28 cellular contexts compared by ENCODE assay signal in genomic region chr15:71549100-71549499, GRCh38.
A peak's percentile ranks its signal among the peaks of the same experiment; 100 is the strongest.
DNase-seq lines count a peak whose midpoint lies in the region; ATAC-seq, FAIRE-seq and TF ChIP-seq lines count a peak whose summit lies in the region.
"Had no signal": no experiment of that assay in that cellular context is flagged by ENCODE, and none has a peak within 500 bp of the region (broad histone marks: within the 10 kb centered on the region; RNA-seq: fewer than 3 reads in every experiment).

No MANE protein-coding gene starts in this region.

- H3K36me3 Mint-ChIP-seq in glutamatergic neuron (ENCODE audit: unreplicated experiment) = no peaks in the 10 kb centered on the region
- H3K36me3 Mint-ChIP-seq: CD8-positive, alpha-beta memory T cell had no signal

- FAIRE-seq in pancreas (lab: Jason Lieb, UNC) = no peak

- intact Hi-C loops in pancreas (cut with DNase I) = no loop called here

- CTCF ChIA-PET in HEK293 (lab: Yijun Ruan, JAX) = interaction anchor here (0.6 to 0.8 kb wide), 2 partner anchors 16 to 26 kb away, joined by 3 to 5 read pairs; no protein-coding TSS in a partner anchor

- H3K27ac ChIP-seq in HEK293 (ENCODE audit: extremely low read depth, low read depth, low read length) (no peak overlapping the region), parathyroid adenoma (peak overlapping the region; percentile 19), pancreas (no peak overlapping the region)
- H3K27ac ChIP-seq: adrenal gland, brain microvascular endothelial cell, HL-60, thyroid gland had no signal

- H3K27me3 ChIP-seq in parathyroid adenoma (ENCODE audit: control insufficient read depth, insufficient read depth, low read length) = no peaks in the 10 kb centered on the region
- H3K27me3 ChIP-seq in pancreas = no peaks in the 10 kb centered on the region
- H3K27me3 ChIP-seq: adrenal gland, brain microvascular endothelial cell, thyroid gland had no signal

- H3K4me1 ChIP-seq in HEK293 (ENCODE audit: control insufficient read depth, insufficient read depth, low read length) (no peaks in the 10 kb centered on the region), parathyroid adenoma (peaks cover 6% of the 10 kb centered on the region), pancreas (no peaks in the 10 kb centered on the region)
- H3K4me1 ChIP-seq: thyroid gland had no signal

- H3K36me3 ChIP-seq in HEK293 (ENCODE audit: control insufficient read depth in 2 of 2, insufficient read depth in 1 of 2, low read length in 2 of 2) = no peaks in the 10 kb centered on the region
- H3K36me3 ChIP-seq in parathyroid adenoma (ENCODE audit: control insufficient read depth, insufficient read depth, low read length) = no peaks in the 10 kb centered on the region
- H3K36me3 ChIP-seq in pancreas = no peaks in the 10 kb centered on the region
- H3K36me3 ChIP-seq: adrenal gland, brain microvascular endothelial cell, thyroid gland had no signal

- H3K4me1 Mint-ChIP-seq in glutamatergic neuron (ENCODE audit: low read depth, unreplicated experiment) = peaks cover 34% of the 10 kb centered on the region
- H3K4me1 Mint-ChIP-seq: B cell; CD8-positive, alpha-beta memory T cell had no signal

- H3K9ac ChIP-seq in parathyroid adenoma = no peak overlapping the region

- no peak overlapping the region for H3K4me3 ChIP-seq in HEK293 (ENCODE audit: low read depth, low read length)
- no peak overlapping the region for H3K4me3 ChIP-seq in parathyroid adenoma (ENCODE audit: low read depth, low read length)
- H3K4me3 ChIP-seq in pancreas = no peak overlapping the region
- H3K4me3 ChIP-seq: adrenal gland, lung, thyroid gland had no signal

- H3K79me2 ChIP-seq in parathyroid adenoma = no peaks in the 10 kb centered on the region

- H3K9me3 Mint-ChIP-seq in glutamatergic neuron (ENCODE audit: unreplicated experiment) = no peaks in the 10 kb centered on the region
- H3K9me3 Mint-ChIP-seq: activated naive CD4-positive, alpha-beta T cell treated with anti-CD3 and anti-CD28 coated beads for 36 hours; CD8-positive, alpha-beta memory T cell; stimulated activated naive CD8-positive, alpha-beta T cell treated with anti-CD3 and anti-CD28 coated beads, Interleukin-15, Interleukin-2, amounts not matched to agents 100 ng/mL and 50 ng/mL, for 24 hours had no signal

- H3K4me2 ChIP-seq in parathyroid adenoma (ENCODE audit: low read length) = no peak overlapping the region

- H3K4me3 Mint-ChIP-seq in glutamatergic neuron (ENCODE audit: unreplicated experiment) = peak overlapping the region; percentile 7
- H3K4me3 Mint-ChIP-seq: activated naive CD4-positive, alpha-beta T cell treated with anti-CD3 and anti-CD28 coated beads for 36 hours; B cell; CD8-positive, alpha-beta memory T cell; stimulated activated naive CD8-positive, alpha-beta T cell treated with anti-CD3 and anti-CD28 coated beads, Interleukin-15, Interleukin-2, amounts not matched to agents 100 ng/mL and 50 ng/mL, for 24 hours had no signal

- H2AFZ ChIP-seq in parathyroid adenoma = peak overlapping the region; percentile 50

- peak; percentile 16 for DNase-seq in NCI-H2227 treated with DMSO at 0.1 percent for 48 hours (lab: John Stamatoyannopoulos, UW)
- DNase-seq in glutamatergic neuron = no peak
- DNase-seq in SKM-1 treated with dmso at 0.1 percent for 144 hours (lab: John Stamatoyannopoulos, UW; ENCODE audit: unreplicated experiment) = no peak
- no peak for DNase-seq in stimulated activated naive CD4-positive, alpha-beta T cell (lab: John Stamatoyannopoulos, UW)
- no peak for DNase-seq in pancreas
- DNase-seq: activated CD4-positive, alpha-beta T cell treated with anti-CD3 and anti-CD28 coated beads, Interleukin-2, amount 50 U/mL, for 1 hour; activated naive CD4-positive, alpha-beta T cell treated with anti-CD3 and anti-CD28 coated beads for 36 hours; brain microvascular endothelial cell; CD8-positive, alpha-beta memory T cell; GOT3; Karpas-422; kidney glomerular epithelial cell; NCI-H1092; NCI-H187; NCI-H345; NCI-H774; OCI-M1; T-helper 9 cell; thyroid gland had no signal

- TF ChIP-seq CTCF in HEK293 (tag by site-specific recombination; IDR thresholded peaks at IDR 0.05) = no peak
- no peak for TF ChIP-seq CTCF in glutamatergic neuron (IDR thresholded peaks at IDR 0.05; ENCODE audit: partially characterized antibody, unreplicated experiment)
- TF ChIP-seq CTCF in parathyroid adenoma (IDR thresholded peaks at IDR 0.05) = no peak
- TF ChIP-seq CTCF in pancreas (IDR thresholded peaks at IDR 0.05) = no peak

- POLR2A ChIA-PET in HEK293 (lab: Yijun Ruan, JAX) = no interaction called here

- ATAC-seq in HG02610 (IDR thresholded peaks at IDR 0.05; ENCODE audit: unreplicated experiment) (no peak), pancreas (no peak)

- H3K27me3 Mint-ChIP-seq in glutamatergic neuron (ENCODE audit: unreplicated experiment) = peaks cover 2% of the 10 kb centered on the region

- WGBS in pancreas, 2 donors = 51 to 59% methylated on average over 5 of the region's 5 CpGs

- H3K27ac Mint-ChIP-seq in glutamatergic neuron (ENCODE audit: unreplicated experiment) = peak overlapping the region; percentile 4
- H3K27ac Mint-ChIP-seq: activated naive CD4-positive, alpha-beta T cell treated with anti-CD3 and anti-CD28 coated beads for 36 hours; B cell; progenitor cell of endocrine pancreas; stimulated activated naive CD8-positive, alpha-beta T cell treated with anti-CD3 and anti-CD28 coated beads, Interleukin-15, Interleukin-2, amounts not matched to agents 100 ng/mL and 50 ng/mL, for 24 hours had no signal

- H3K9me3 ChIP-seq in HEK293 (ENCODE audit: control insufficient read depth, insufficient read depth, low read depth, low read length) (no peaks in the 10 kb centered on the region), parathyroid adenoma (ENCODE audit: control insufficient read depth, low read length) (no peaks in the 10 kb centered on the region), pancreas (no peaks in the 10 kb centered on the region)
- H3K9me3 ChIP-seq: adrenal gland, thyroid gland had no signal

TF ChIP-seq in HEK293, 187 proteins besides CTCF, POLR2A, EP300 and RAD21:
- TF ChIP-seq, protein P1, sequence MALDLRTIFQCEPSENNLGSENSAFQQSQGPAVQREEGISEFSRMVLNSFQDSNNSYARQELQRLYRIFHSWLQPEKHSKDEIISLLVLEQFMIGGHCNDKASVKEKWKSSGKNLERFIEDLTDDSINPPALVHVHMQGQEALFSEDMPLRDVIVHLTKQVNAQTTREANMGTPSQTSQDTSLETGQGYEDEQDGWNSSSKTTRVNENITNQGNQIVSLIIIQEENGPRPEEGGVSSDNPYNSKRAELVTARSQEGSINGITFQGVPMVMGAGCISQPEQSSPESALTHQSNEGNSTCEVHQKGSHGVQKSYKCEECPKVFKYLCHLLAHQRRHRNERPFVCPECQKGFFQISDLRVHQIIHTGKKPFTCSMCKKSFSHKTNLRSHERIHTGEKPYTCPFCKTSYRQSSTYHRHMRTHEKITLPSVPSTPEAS (tag by site-specific recombination; IDR thresholded peaks at IDR 0.05) = 0 out of 2 replicates have a peak, but pooled peaks have one; percentile 34
- TF ChIP-seq ZNF391 (tag by site-specific recombination; IDR thresholded peaks at IDR 0.05; ENCODE audit: borderline replicate concordance, low read depth) = no peak
